In genomic region chrX:1589356-1590130, GRCh38 we compare ENCODE assay signal across 13 cellular contexts. TPM values are rescaled to one million over a fixed set of nuclear protein-coding genes. Genes with fewer than 3 reads are reported as not detected.
DNase-seq lines count a peak whose midpoint lies in the region; ATAC-seq, FAIRE-seq and TF ChIP-seq lines count a peak whose summit lies in the region.
"Had no signal": no experiment of that assay in that cellular context is flagged by ENCODE, and none has a peak within 500 bp of the region (broad histone marks: within the 10 kb centered on the region; RNA-seq: fewer than 3 reads in every experiment).

No MANE protein-coding gene starts in this region.

- H3K27ac ChIP-seq in CD8-positive, alpha-beta T cell (ENCODE audit: low read depth, low read length): no peak overlapping the region

- H3K27me3 Mint-ChIP-seq in CD8-positive, alpha-beta T cell (ENCODE audit: low read depth): no peaks in the 10 kb centered on the region
- H3K27me3 Mint-ChIP-seq in activated CD8-positive, alpha-beta T cell treated with anti-CD3 and anti-CD28 coated beads, Interleukin-2, amount 10 ng/mL, durations not matched to agents 7 days and 5 days (ENCODE audit: low read depth): no peaks in the 10 kb centered on the region
- H3K27me3 Mint-ChIP-seq in memory B cell: no peaks in the 10 kb centered on the region

- CTCF ChIA-PET in CD8-positive, alpha-beta T cell (lab: Charles Lee): no interaction called here
- CTCF ChIA-PET in activated CD8-positive, alpha-beta T cell treated with anti-CD3 and anti-CD28 coated beads, Interleukin-2, amount 10 ng/mL, durations not matched to agents 7 days and 5 days (lab: Charles Lee): no interaction called here

- TF ChIP-seq CTCF in CD8-positive, alpha-beta T cell (IDR thresholded peaks at IDR 0.05): no peak

- H3K4me1 ChIP-seq in CD8-positive, alpha-beta T cell (ENCODE audit: insufficient read depth, low read length): peaks cover 27% of the 10 kb centered on the region

- no peak overlapping the region for H3K4me3 ChIP-seq in CD8-positive, alpha-beta T cell (ENCODE audit: low read depth, low read length)
- H3K4me3 ChIP-seq: adrenal gland had no signal

- peak overlapping the region; percentile 41 for H3K27ac Mint-ChIP-seq in CD8-positive, alpha-beta T cell
- H3K27ac Mint-ChIP-seq in activated CD8-positive, alpha-beta T cell treated with anti-CD3 and anti-CD28 coated beads, Interleukin-2, amount 10 ng/mL, durations not matched to agents 7 days and 5 days: peak overlapping the region; percentile 64
- peak overlapping the region; percentile 90 for H3K27ac Mint-ChIP-seq in memory B cell

- H3K36me3 ChIP-seq in CD8-positive, alpha-beta T cell (ENCODE audit: insufficient read depth, low read length): peaks cover 11% of the 10 kb centered on the region

- peaks cover 18% of the 10 kb centered on the region for H3K36me3 Mint-ChIP-seq in CD8-positive, alpha-beta T cell
- H3K36me3 Mint-ChIP-seq in activated CD8-positive, alpha-beta T cell treated with anti-CD3 and anti-CD28 coated beads, Interleukin-2, amount 10 ng/mL, durations not matched to agents 7 days and 5 days (ENCODE audit: low read depth): peaks cover 19% of the 10 kb centered on the region
- H3K36me3 Mint-ChIP-seq in memory B cell: peaks cover 2% of the 10 kb centered on the region

- H3K9me3 Mint-ChIP-seq in CD8-positive, alpha-beta T cell: no peaks in the 10 kb centered on the region
- no peaks in the 10 kb centered on the region for H3K9me3 Mint-ChIP-seq in activated CD8-positive, alpha-beta T cell treated with anti-CD3 and anti-CD28 coated beads, Interleukin-2, amount 10 ng/mL, durations not matched to agents 7 days and 5 days (ENCODE audit: insufficient read depth)
- H3K9me3 Mint-ChIP-seq in memory B cell: no peaks in the 10 kb centered on the region

- no peaks in the 10 kb centered on the region for H3K9me3 ChIP-seq in CD8-positive, alpha-beta T cell (ENCODE audit: low read length)
- H3K9me3 ChIP-seq: adrenal gland had no signal

- H3K4me1 Mint-ChIP-seq in CD8-positive, alpha-beta T cell (ENCODE audit: low read depth): peaks cover 28% of the 10 kb centered on the region
- peaks cover 31% of the 10 kb centered on the region for H3K4me1 Mint-ChIP-seq in activated CD8-positive, alpha-beta T cell treated with anti-CD3 and anti-CD28 coated beads, Interleukin-2, amount 10 ng/mL, durations not matched to agents 7 days and 5 days (ENCODE audit: low read depth)
- peaks cover 19% of the 10 kb centered on the region for H3K4me1 Mint-ChIP-seq in memory B cell

- DNase-seq in CD8-positive, alpha-beta T cell: peak in 1 of 7 experiments; percentile 49
- no peak for DNase-seq in GM18507 (ENCODE audit: extremely low spot score, insufficient read length, low read depth)
- DNase-seq in activated CD8-positive, alpha-beta T cell treated with anti-CD3 and anti-CD28 coated beads, Interleukin-2, amount 10 ng/mL, durations not matched to agents 7 days and 5 days: peak; percentile 44
- peak in 1 of 2 donors; percentile 12 for DNase-seq in memory B cell (ENCODE audit: low spot score in 2 of 2)
- DNase-seq in activated gamma-delta T cell (lab: John Stamatoyannopoulos, UW): no peak
- no peak for DNase-seq in GDM1 (lab: John Stamatoyannopoulos, UW)
- DNase-seq in NCI-H345 treated with DMSO at 0.1 percent for 48 hours (lab: John Stamatoyannopoulos, UW; ENCODE audit: unreplicated experiment): no peak
- DNase-seq: cortex of kidney, NCI-H1092 treated with DMSO at 0.1 percent for 48 hours, NCI-H510A treated with DMSO at 0.1 percent for 48 hours, Right ventricle myocardium superior had no signal

- POLR2A ChIA-PET in CD8-positive, alpha-beta T cell (lab: Charles Lee): no interaction called here
- POLR2A ChIA-PET in activated CD8-positive, alpha-beta T cell treated with anti-CD3 and anti-CD28 coated beads, Interleukin-2, amount 10 ng/mL, durations not matched to agents 7 days and 5 days (lab: Charles Lee): no interaction called here

- no peak overlapping the region for H3K4me3 Mint-ChIP-seq in CD8-positive, alpha-beta T cell
- H3K4me3 Mint-ChIP-seq in activated CD8-positive, alpha-beta T cell treated with anti-CD3 and anti-CD28 coated beads, Interleukin-2, amount 10 ng/mL, durations not matched to agents 7 days and 5 days: no peak overlapping the region
- peak overlapping the region; percentile 44 for H3K4me3 Mint-ChIP-seq in memory B cell

- intact Hi-C loops in CD8-positive, alpha-beta T cell (cut with DNase I, micrococcal nuclease): loop anchor here (2.0 to 5.0 kb wide), 3 partner anchors 35 to 342 kb away; partner anchors contain the start of gene P2RY8 (in 1 of the 2)

- FAIRE-seq in GM18507 (lab: Jason Lieb, UNC): peak; percentile 47

- no peak for ATAC-seq in CD8-positive, alpha-beta T cell
- peak; percentile 12 for ATAC-seq in activated CD8-positive, alpha-beta T cell treated with anti-CD3 and anti-CD28 coated beads, Interleukin-2, amount 10 ng/mL, durations not matched to agents 7 days and 5 days
- ATAC-seq in memory B cell (ENCODE audit: low read depth): no peak
- ATAC-seq in SK-N-SH treated with all-trans-retinoic acid at 6 μM for 48 hours: no peak

- H3K27me3 ChIP-seq in CD8-positive, alpha-beta T cell (ENCODE audit: insufficient read depth, low read length): no peaks in the 10 kb centered on the region
- H3K27me3 ChIP-seq: adrenal gland had no signal

TF ChIP-seq in SK-N-SH treated with all-trans-retinoic acid at 6 μM for 48 hours, 23 proteins besides CTCF, POLR2A, EP300 and RAD21 (continues in another document):
- no peak for TF ChIP-seq OSR1 (CRISPR knock-in tag; IDR thresholded peaks at IDR 0.05)
- TF ChIP-seq ZNF8 (CRISPR knock-in tag; IDR thresholded peaks at IDR 0.05): no peak
- no peak for TF ChIP-seq ZNF565 (CRISPR knock-in tag; conservative IDR thresholded peaks at IDR 0.05; ENCODE audit: low read depth)
- no peak for TF ChIP-seq CREB5 (CRISPR knock-in tag; IDR thresholded peaks at IDR 0.05; ENCODE audit: low read depth)
- TF ChIP-seq SNAI2 (CRISPR knock-in tag; IDR thresholded peaks at IDR 0.05): no peak
- no peak for TF ChIP-seq ESRRG (CRISPR knock-in tag; IDR thresholded peaks at IDR 0.05)
- TF ChIP-seq ZNF70 (CRISPR knock-in tag; IDR thresholded peaks at IDR 0.05): no peak
- TF ChIP-seq GLIS3 (CRISPR knock-in tag; IDR thresholded peaks at IDR 0.05): no peak
- no peak for TF ChIP-seq ARNTL (CRISPR knock-in tag; IDR thresholded peaks at IDR 0.05; ENCODE audit: borderline replicate concordance, low read depth)
- no peak for TF ChIP-seq PPARA (CRISPR knock-in tag; IDR thresholded peaks at IDR 0.05; ENCODE audit: borderline replicate concordance)
- TF ChIP-seq CSRNP3 (CRISPR knock-in tag; IDR thresholded peaks at IDR 0.05): no peak
- no peak for TF ChIP-seq TCF4 (CRISPR knock-in tag; IDR thresholded peaks at IDR 0.05; ENCODE audit: borderline replicate concordance)
- no peak for TF ChIP-seq ZC3H10 (CRISPR knock-in tag; IDR thresholded peaks at IDR 0.05)

RNA-seq across cellular contexts. Expression of gene AKAP17A, which starts 1.9 kb away (rescaled TPM):
- total RNA-seq in CD8-positive, alpha-beta T cell: 100 to 1,000 TPM; 193 to 209 TPM
- 10 to 100 TPM; 62.5 to 66.4 TPM for total RNA-seq in activated CD8-positive, alpha-beta T cell treated with anti-CD3 and anti-CD28 coated beads, Interleukin-2, amount 10 ng/mL, durations not matched to agents 7 days and 5 days

RNA-seq across cellular contexts. Expression of gene ASMT, which starts 25.3 kb away (rescaled TPM):
- 1 to 10 TPM in 1 of 2 experiments, under 1 TPM in 1; 0.49 to 1.8 TPM for total RNA-seq in CD8-positive, alpha-beta T cell
- under 1 TPM in 1 of 2 experiments, not detected in 1; 0.29 TPM for total RNA-seq in activated CD8-positive, alpha-beta T cell treated with anti-CD3 and anti-CD28 coated beads, Interleukin-2, amount 10 ng/mL, durations not matched to agents 7 days and 5 days
- total RNA-seq: Right ventricle myocardium superior had no signal

RNA-seq across cellular contexts. Expression of gene P2RY8, which starts 52.6 kb away (rescaled TPM):
- total RNA-seq in CD8-positive, alpha-beta T cell: 100 to 1,000 TPM; 196 to 197 TPM
- 10 to 100 TPM; 62.9 to 65.5 TPM for total RNA-seq in activated CD8-positive, alpha-beta T cell treated with anti-CD3 and anti-CD28 coated beads, Interleukin-2, amount 10 ng/mL, durations not matched to agents 7 days and 5 days
